Comparison of ENCODE assay signal across 20 cellular contexts in the genomic region with DNA sequence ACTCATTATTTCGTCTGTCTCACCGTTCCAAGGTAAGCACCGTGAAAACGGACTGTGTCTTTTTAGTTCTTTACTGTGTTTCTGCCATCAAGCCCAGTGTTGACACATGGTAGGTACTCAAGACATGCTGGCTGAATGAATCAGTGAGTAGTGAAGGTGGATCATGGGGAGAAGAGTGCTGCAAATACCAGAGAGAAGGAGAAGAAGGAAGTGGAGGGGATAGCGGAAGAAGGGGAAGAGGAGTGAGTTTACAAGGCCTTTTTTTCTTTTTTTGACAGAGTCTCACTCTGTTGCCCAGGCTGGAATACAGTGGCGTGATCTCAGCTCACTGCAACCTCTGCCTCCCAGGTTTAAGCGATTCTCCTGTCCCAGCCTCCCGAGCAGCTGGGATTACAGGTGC. TPM values are rescaled to one million over a fixed set of nuclear protein-coding genes. Genes with fewer than 3 reads are reported as not detected.
DNase-seq lines count a peak whose midpoint lies in the region; ATAC-seq and TF ChIP-seq lines count a peak whose summit lies in the region.
"Had no signal": no experiment of that assay in that cellular context is flagged by ENCODE, and none has a peak within 500 bp of the region (broad histone marks: within the 10 kb centered on the region; RNA-seq: fewer than 3 reads in every experiment).

No MANE protein-coding gene starts in this region.

- no peaks in the 10 kb centered on the region for H3K9me3 ChIP-seq in gastroesophageal sphincter
- H3K9me3 ChIP-seq in transverse colon = no peaks in the 10 kb centered on the region

- H3K4me1 ChIP-seq in gastroesophageal sphincter (peaks cover 19 to 76% (median 25%) of the 10 kb centered on the region in 3 donors), transverse colon (peaks cover 22 to 64% (median 38%) of the 10 kb centered on the region in 4 donors)

- TF ChIP-seq POLR2A in gastroesophageal sphincter (IDR thresholded peaks at IDR 0.05) = no peak
- TF ChIP-seq POLR2A in transverse colon (IDR thresholded peaks at IDR 0.05) = no peak

- H3K4me1 Mint-ChIP-seq in activated T-helper 17 cell treated with anti-CD3 and anti-CD28 coated beads, Interleukin-2, amount 50 U/mL, for 72 hours = peaks cover 52% of the 10 kb centered on the region

- intact Hi-C loops in transverse colon (cut with DNase I; ENCODE audit: low total_unique reads) = loop anchor here (5.0 to 10.0 kb wide), 2 partner anchors 49 to 147 kb away; no protein-coding TSS in a partner anchor

- H3K27ac ChIP-seq in gastroesophageal sphincter = peak overlapping the region; percentile 82 to 84 (median 82)
- peak overlapping the region; percentile 64 to 81 (median 70) for H3K27ac ChIP-seq in transverse colon

- H3K27ac Mint-ChIP-seq in activated naive CD4-positive, alpha-beta T cell treated with anti-CD3 and anti-CD28 coated beads, Interleukin-2, amount 50 U/mL, for 72 hours = peak overlapping the region; percentile 5 to 27
- H3K27ac Mint-ChIP-seq in activated T-helper 17 cell treated with anti-CD3 and anti-CD28 coated beads, Interleukin-2, amount 50 U/mL, for 72 hours = no peak overlapping the region
- H3K27ac Mint-ChIP-seq: activated naive CD4-positive, alpha-beta T cell treated with anti-CD3 and anti-CD28 coated beads, Interleukin-2, amount 50 U/mL, for 24 hours; IgD-negative memory B cell had no signal

- peak overlapping the region; percentile 74 for H3K4me3 Mint-ChIP-seq in activated T-helper 17 cell treated with anti-CD3 and anti-CD28 coated beads, Interleukin-2, amount 50 U/mL, for 72 hours
- H3K4me3 Mint-ChIP-seq: activated naive CD4-positive, alpha-beta T cell treated with anti-CD3 and anti-CD28 coated beads, Interleukin-2, amount 50 U/mL, for 24 hours; effector memory CD8-positive, alpha-beta T cell; IgD-negative memory B cell had no signal

- H3K4me3 ChIP-seq in gastroesophageal sphincter (no peak overlapping the region), transverse colon (no peak overlapping the region)

- peaks cover 0 to 4% of the 10 kb centered on the region in 2 donors for H3K9me3 Mint-ChIP-seq in activated naive CD4-positive, alpha-beta T cell treated with anti-CD3 and anti-CD28 coated beads, Interleukin-2, amount 50 U/mL, for 72 hours
- no peaks in the 10 kb centered on the region for H3K9me3 Mint-ChIP-seq in activated T-helper 17 cell treated with anti-CD3 and anti-CD28 coated beads, Interleukin-2, amount 50 U/mL, for 72 hours
- H3K9me3 Mint-ChIP-seq: activated naive CD4-positive, alpha-beta T cell treated with anti-CD3 and anti-CD28 coated beads, Interleukin-2, amount 50 U/mL, for 24 hours; effector memory CD8-positive, alpha-beta T cell; IgD-negative memory B cell had no signal

- 90 to 100% methylated on average over 6 to 8 of the region's 8 CpGs for WGBS in gastroesophageal sphincter (ENCODE audit: low coverage in 1 of 2), 2 donors
- 94 to 95% methylated on average over 6 to 8 of the region's 8 CpGs for WGBS in transverse colon (ENCODE audit: low coverage in 1 of 2), 2 donors

- ATAC-seq in activated naive CD4-positive, alpha-beta T cell treated with anti-CD3 and anti-CD28 coated beads, Interleukin-2, amount 50 U/mL, for 72 hours = no peak
- ATAC-seq in activated T-helper 17 cell treated with anti-CD3 and anti-CD28 coated beads, Interleukin-2, amount 50 U/mL, for 72 hours (replicated peaks) = no peak
- ATAC-seq in gastroesophageal sphincter = no peak
- no peak for ATAC-seq in GM21381 (IDR thresholded peaks at IDR 0.05; ENCODE audit: unreplicated experiment)
- no peak for ATAC-seq in HG03025 (IDR thresholded peaks at IDR 0.05; ENCODE audit: low FRiP score, unreplicated experiment)
- no peak for ATAC-seq in GM21447 (IDR thresholded peaks at IDR 0.05; ENCODE audit: unreplicated experiment)
- ATAC-seq: effector memory CD8-positive, alpha-beta T cell had no signal

- peaks cover 0 to 38% of the 10 kb centered on the region in 2 donors for H3K36me3 Mint-ChIP-seq in activated naive CD4-positive, alpha-beta T cell treated with anti-CD3 and anti-CD28 coated beads, Interleukin-2, amount 50 U/mL, for 72 hours
- peaks cover 29% of the 10 kb centered on the region for H3K36me3 Mint-ChIP-seq in activated T-helper 17 cell treated with anti-CD3 and anti-CD28 coated beads, Interleukin-2, amount 50 U/mL, for 72 hours (ENCODE audit: low read depth)
- H3K36me3 Mint-ChIP-seq: IgD-negative memory B cell had no signal

- TF ChIP-seq CTCF in gastroesophageal sphincter (IDR thresholded peaks at IDR 0.05) (no peak), transverse colon (IDR thresholded peaks at IDR 0.05) (no peak)

- H3K27me3 Mint-ChIP-seq in activated T-helper 17 cell treated with anti-CD3 and anti-CD28 coated beads, Interleukin-2, amount 50 U/mL, for 72 hours = no peaks in the 10 kb centered on the region
- H3K27me3 Mint-ChIP-seq: activated naive CD4-positive, alpha-beta T cell treated with anti-CD3 and anti-CD28 coated beads, Interleukin-2, amount 50 U/mL, for 24 hours; effector memory CD8-positive, alpha-beta T cell; IgD-negative memory B cell had no signal

- H3K27me3 ChIP-seq in gastroesophageal sphincter (no peaks in the 10 kb centered on the region), transverse colon (no peaks in the 10 kb centered on the region)

- no peak for DNase-seq in activated naive CD4-positive, alpha-beta T cell treated with anti-CD3 and anti-CD28 coated beads, Interleukin-2, amount 50 U/mL, for 72 hours (ENCODE audit: low spot score in 2 of 2)
- no peak for DNase-seq in activated naive CD4-positive, alpha-beta T cell treated with Interleukin-2 at 50 U/mL for 16 hours
- DNase-seq in transverse colon = no peak
- DNase-seq: activated CD4-positive, CD25-positive, alpha-beta regulatory T cell; activated T-cell treated with anti-CD3 and anti-CD28 coated beads, Interleukin-2, amount 50 U/mL, for 48 hours; effector memory CD8-positive, alpha-beta T cell; kidney glomerular epithelial cell; NCI-H1694; NCI-H2171 treated with DMSO at 0.1 percent for 48 hours; OCI-M1; stimulated activated CD4-positive, alpha-beta T cell treated with anti-CD3 and anti-CD28 coated beads, Interleukin-4, amount 100 ng/mL, for 24 hours; stimulated activated naive CD4-positive, alpha-beta T cell treated with Interleukin-2 at 50 U/mL for 16 hours; SW 1271 had no signal

- no peak for TF ChIP-seq EP300 in gastroesophageal sphincter (IDR thresholded peaks at IDR 0.05)
- no peak for TF ChIP-seq EP300 in transverse colon (IDR thresholded peaks at IDR 0.05; ENCODE audit: low read depth)

- no peaks in the 10 kb centered on the region for H3K36me3 ChIP-seq in gastroesophageal sphincter
- no peaks in the 10 kb centered on the region for H3K36me3 ChIP-seq in transverse colon

- in situ Hi-C loops in transverse colon (cut with MboI; ENCODE audit: low pct_ligation_motif_present in 1 of 4, low pct_unique_long_range_greater_than_20kb in 1 of 4, low sequenced_read_pairs in 3 of 4) = no loop called here

RNA-seq across cellular contexts. Expression of gene ETV6, which starts 54.6 kb away (rescaled TPM):
- total RNA-seq in activated naive CD4-positive, alpha-beta T cell treated with anti-CD3 and anti-CD28 coated beads, Interleukin-2, amount 50 U/mL, for 72 hours = 10 to 100 TPM; 15.2 to 80.7 TPM
- 10 to 100 TPM; 45.9 to 49.0 TPM for total RNA-seq in activated T-helper 17 cell treated with anti-CD3 and anti-CD28 coated beads, Interleukin-2, amount 50 U/mL, for 72 hours
- 10 to 100 TPM; 18.7 to 30.1 (median 21.1) TPM for total RNA-seq in gastroesophageal sphincter
- 10 to 100 TPM; 19.9 to 47.9 (median 41.0) TPM for total RNA-seq in transverse colon
